In genomic region chr2:130154773-130155765, GRCh38 we compare ENCODE assay signal across 12 cellular contexts. TPM values are rescaled to one million over a fixed set of nuclear protein-coding genes. Genes with fewer than 3 reads are reported as not detected.
DNase-seq lines count a peak whose midpoint lies in the region; ATAC-seq, FAIRE-seq and TF ChIP-seq lines count a peak whose summit lies in the region.
"Had no signal": no experiment of that assay in that cellular context is flagged by ENCODE, and none has a peak within 500 bp of the region (broad histone marks: within the 10 kb centered on the region; RNA-seq: fewer than 3 reads in every experiment).

No MANE protein-coding gene starts in this region.

- H3K9ac ChIP-seq in BLaER1 = no peak overlapping the region
- no peak overlapping the region for H3K9ac ChIP-seq in kidney (ENCODE audit: low read length in 2 of 2)

- 95 to 97% (median 96%) methylated on average over 24 to 29 of the region's 29 CpGs for WGBS in spleen, 5 donors

- H3K36me3 ChIP-seq in BLaER1 (peaks cover 70% of the 10 kb centered on the region), kidney (ENCODE audit: control insufficient read depth in 1 of 2, insufficient read depth in 2 of 2, low read length in 2 of 2) (no peaks in the 10 kb centered on the region), spleen (peaks cover 0 to 90% (median 39%) of the 10 kb centered on the region in 6 donors), MG63 (0 out of 2 replicates have a peak, but pooled peaks cover 2% of the 10 kb centered on the region)
- H3K36me3 ChIP-seq: BE2C had no signal

- H3K4me3 Mint-ChIP-seq in Calu3 (ENCODE audit: low read depth, unreplicated experiment) = no peak overlapping the region
- H3K4me3 Mint-ChIP-seq in activated naive CD8-positive, alpha-beta T cell treated with anti-CD3 and anti-CD28 coated beads for 36 hours = no peak overlapping the region

- H3K27ac ChIP-seq in BLaER1 (0 out of 2 replicates have a peak overlapping the region, but pooled peaks have one; percentile 6), kidney (ENCODE audit: low read depth in 2 of 2, low read length in 2 of 2) (no peak overlapping the region), spleen (no peak overlapping the region)

- no peak for TF ChIP-seq POLR2A in spleen (IDR thresholded peaks at IDR 0.05)

- no peaks in the 10 kb centered on the region for H3K27me3 Mint-ChIP-seq in Calu3 (ENCODE audit: unreplicated experiment)
- no peaks in the 10 kb centered on the region for H3K27me3 Mint-ChIP-seq in activated naive CD8-positive, alpha-beta T cell treated with anti-CD3 and anti-CD28 coated beads for 36 hours

- no peak for FAIRE-seq in kidney (lab: Jason Lieb, UNC)
- FAIRE-seq: RCC 7860 had no signal

- H3K4me1 ChIP-seq in BLaER1 (peaks cover 44% of the 10 kb centered on the region), kidney (ENCODE audit: control insufficient read depth in 1 of 2, insufficient read depth in 1 of 2, low read depth in 1 of 2, low read length in 2 of 2) (no peaks in the 10 kb centered on the region), spleen (peaks cover 0 to 31% (median 10%) of the 10 kb centered on the region in 6 donors)
- H3K4me1 ChIP-seq: BE2C had no signal

- H4K20me1 ChIP-seq in BLaER1 = peaks cover 50% of the 10 kb centered on the region

- ATAC-seq in GM18502 (IDR thresholded peaks at IDR 0.05; ENCODE audit: poor library complexity, unreplicated experiment) = no peak

- no peak for DNase-seq in Calu3
- DNase-seq in kidney = peak; percentile 76
- peak; percentile 74 for DNase-seq in spleen
- no peak for DNase-seq in activated naive CD8-positive, alpha-beta T cell treated with anti-CD3 and anti-CD28 coated beads for 36 hours
- no peak for DNase-seq in MG63
- DNase-seq: NCI-H1436 treated with DMSO at 0.1 percent for 48 hours, SIG-M5 had no signal

- CTCF ChIA-PET in Calu3 (lab: Charles Lee) = interaction anchor here (0.9 to 1.2 kb wide), 2 partner anchors 133 to 178 kb away, joined by 3 read pairs; no protein-coding TSS in a partner anchor

- H3K36me3 Mint-ChIP-seq in Calu3 (ENCODE audit: insufficient read depth, unreplicated experiment) = peaks cover 23% of the 10 kb centered on the region
- no peaks in the 10 kb centered on the region for H3K36me3 Mint-ChIP-seq in activated naive CD8-positive, alpha-beta T cell treated with anti-CD3 and anti-CD28 coated beads for 36 hours

- H3K9me3 ChIP-seq in BLaER1 = no peaks in the 10 kb centered on the region
- no peaks in the 10 kb centered on the region for H3K9me3 ChIP-seq in kidney (ENCODE audit: control insufficient read depth in 1 of 2, low read length in 2 of 2)
- H3K9me3 ChIP-seq in spleen = no peaks in the 10 kb centered on the region
- no peaks in the 10 kb centered on the region for H3K9me3 ChIP-seq in MG63
- H3K9me3 ChIP-seq: BE2C had no signal

- TF ChIP-seq CTCF in Calu3 (IDR thresholded peaks at IDR 0.05; ENCODE audit: unreplicated experiment) = no peak
- TF ChIP-seq CTCF in kidney (IDR thresholded peaks at IDR 0.05; ENCODE audit: borderline replicate concordance, extremely low read depth, insufficient read depth) = no peak
- no peak for TF ChIP-seq CTCF in spleen (IDR thresholded peaks at IDR 0.05 in 8 of 11, conservative IDR thresholded peaks at IDR 0.05 in 3 of 11)

- no peak overlapping the region for H3K4me2 ChIP-seq in BLaER1

- no peaks in the 10 kb centered on the region for H3K9me3 Mint-ChIP-seq in Calu3 (ENCODE audit: low read depth, unreplicated experiment)
- H3K9me3 Mint-ChIP-seq in activated naive CD8-positive, alpha-beta T cell treated with anti-CD3 and anti-CD28 coated beads for 36 hours = no peaks in the 10 kb centered on the region

- intact Hi-C loops in Calu3 (cut with micrococcal nuclease; ENCODE audit: unreplicated experiment) = no loop called here
- intact Hi-C loops in kidney (cut with DNase I) = no loop called here
- intact Hi-C loops in spleen (cut with DNase I; ENCODE audit: low total_unique reads) = no loop called here

- H3K4me1 Mint-ChIP-seq in Calu3 (ENCODE audit: low read depth, unreplicated experiment) = no peaks in the 10 kb centered on the region
- peaks cover 6% of the 10 kb centered on the region for H3K4me1 Mint-ChIP-seq in activated naive CD8-positive, alpha-beta T cell treated with anti-CD3 and anti-CD28 coated beads for 36 hours

- BruUV-seq in Calu3 (replicated peaks; lab: Mats Ljungman, UMichigan) = no TSS peak

- no peak overlapping the region for H3K4me3 ChIP-seq in BLaER1
- no peak overlapping the region for H3K4me3 ChIP-seq in kidney (ENCODE audit: low read length in 2 of 2)
- H3K4me3 ChIP-seq in spleen = no peak overlapping the region
- no peak overlapping the region for H3K4me3 ChIP-seq in MG63

- no peaks in the 10 kb centered on the region for H3K27me3 ChIP-seq in BLaER1
- H3K27me3 ChIP-seq in spleen (replicated peaks in 1 of 7) = no peaks in the 10 kb centered on the region
- no peaks in the 10 kb centered on the region for H3K27me3 ChIP-seq in MG63
- H3K27me3 ChIP-seq: BE2C had no signal

- H3K27ac Mint-ChIP-seq in Calu3 (ENCODE audit: unreplicated experiment) = peak overlapping the region; percentile 52
- no peak overlapping the region for H3K27ac Mint-ChIP-seq in activated naive CD8-positive, alpha-beta T cell treated with anti-CD3 and anti-CD28 coated beads for 36 hours

RNA-seq across cellular contexts. Expression of gene CCDC74B, which starts 10.2 kb away (rescaled TPM):
- 1.5 and 2.1 TPM in 2 replicates for total RNA-seq in Calu3 (2022)
- 4.5 TPM for total RNA-seq in kidney
- 6.4 TPM for polyA plus RNA-seq in kidney (ENCODE audit: insufficient read depth, low read depth, low replicate concordance)
- total RNA-seq in spleen = 1 to 10 TPM in 2 of 7 donors, under 1 TPM in 3, not detected in 2; 0.27 to 2.5 (median 0.66) TPM
- polyA plus RNA-seq in spleen = under 1 TPM; 0.38 to 0.61 (median 0.57) TPM
- 1 to 10 TPM in 1 of 2 experiments, under 1 TPM in 1; 0.72 to 1.4 TPM for total RNA-seq in activated naive CD8-positive, alpha-beta T cell treated with anti-CD3 and anti-CD28 coated beads for 36 hours
- 0.54 and 3.9 TPM in 2 replicates for total RNA-seq in MG63 (2014; rRNA removed; shearing (Covaris generic); ENCODE audit: low replicate concordance)

RNA-seq across cellular contexts. Expression of gene POTEF, which starts 26.0 kb away (rescaled TPM):
- total RNA-seq in Calu3 (2022) (not detected in 2 replicates), kidney (not detected), spleen (not detected)
- polyA plus RNA-seq in kidney (ENCODE audit: insufficient read depth, low read depth, low replicate concordance) (not detected), spleen (not detected)
- not detected for total RNA-seq in activated naive CD8-positive, alpha-beta T cell treated with anti-CD3 and anti-CD28 coated beads for 36 hours
- total RNA-seq in MG63 (2014; rRNA removed; shearing (Covaris generic); ENCODE audit: low replicate concordance) = 0.20 and 0.49 TPM in 2 replicates

RNA-seq across cellular contexts. Expression of gene SMPD4, which starts 26.3 kb away (rescaled TPM):
- 90.1 and 97.8 TPM in 2 replicates for total RNA-seq in Calu3 (2022)
- total RNA-seq in kidney = 41.1 TPM
- 21.6 TPM for polyA plus RNA-seq in kidney (ENCODE audit: insufficient read depth, low read depth, low replicate concordance)
- total RNA-seq in spleen = 10 to 100 TPM; 32.7 to 44.9 (median 40.7) TPM
- polyA plus RNA-seq in spleen = 10 to 100 TPM; 24.0 to 34.7 (median 33.0) TPM
- 100 to 1,000 TPM; 109 to 110 TPM for total RNA-seq in activated naive CD8-positive, alpha-beta T cell treated with anti-CD3 and anti-CD28 coated beads for 36 hours
- total RNA-seq in MG63 (2014; rRNA removed; shearing (Covaris generic); ENCODE audit: low replicate concordance) = 27.8 and 38.7 TPM in 2 replicates

RNA-seq across cellular contexts. Expression of gene MZT2B, which starts 27.0 kb away (rescaled TPM):
- total RNA-seq in Calu3 (2022) (230 and 265 TPM in 2 replicates), kidney (160 TPM), spleen (100 to 1,000 TPM in 3 of 7 donors, 10 to 100 TPM in 4; 37.9 to 159 (median 95.0) TPM)
- polyA plus RNA-seq in kidney (ENCODE audit: insufficient read depth, low read depth, low replicate concordance) (354 TPM), spleen (100 to 1,000 TPM; 204 to 308 (median 217) TPM)
- total RNA-seq in activated naive CD8-positive, alpha-beta T cell treated with anti-CD3 and anti-CD28 coated beads for 36 hours = 100 to 1,000 TPM; 366 to 371 TPM
- 203 and 576 TPM in 2 replicates for total RNA-seq in MG63 (2014; rRNA removed; shearing (Covaris generic); ENCODE audit: low replicate concordance)

RNA-seq across cellular contexts. Expression of gene TUBA3E, which starts 43.2 kb away (rescaled TPM):
- total RNA-seq in Calu3 (2022) (not detected in 2 replicates), kidney (not detected), spleen (not detected)
- polyA plus RNA-seq in kidney (ENCODE audit: insufficient read depth, low read depth, low replicate concordance) (not detected), spleen (under 1 TPM in 1 of 3 donors, not detected in 2; 0.11 TPM)
- not detected for total RNA-seq in activated naive CD8-positive, alpha-beta T cell treated with anti-CD3 and anti-CD28 coated beads for 36 hours
- total RNA-seq in MG63 (2014; rRNA removed; shearing (Covaris generic); ENCODE audit: low replicate concordance) = not detected in 2 replicates
- total RNA-seq: HT-29 had no signal

Comparison
In these comparisons a context has a peak if more than half of its experiments do, and no peak if none do; other contexts are left out.
1. DNase-seq: peak in kidney (single experiment) and spleen (single experiment); none in Calu3 (single experiment), activated naive CD8-positive, alpha-beta T cell treated with anti-CD3 and anti-CD28 coated beads for 36 hours (single experiment) and MG63 (single experiment).